1 cellular context compared by ENCODE assay signal in genomic region chr13:49407936-49408335, GRCh38.
TF ChIP-seq lines count a peak whose summit lies in the region.

No MANE protein-coding gene starts in this region.

TF ChIP-seq in SK-N-SH, 30 proteins besides CTCF, POLR2A, EP300 and RAD21 (continued from another document):
- no peak for TF ChIP-seq RXRA (IDR thresholded peaks at IDR 0.05; ENCODE audit: borderline replicate concordance, low read depth)
TF ChIP-seq in SK-N-SH: peak in this region for 0.
